1 cellular context compared by ENCODE assay signal in the genomic region with DNA sequence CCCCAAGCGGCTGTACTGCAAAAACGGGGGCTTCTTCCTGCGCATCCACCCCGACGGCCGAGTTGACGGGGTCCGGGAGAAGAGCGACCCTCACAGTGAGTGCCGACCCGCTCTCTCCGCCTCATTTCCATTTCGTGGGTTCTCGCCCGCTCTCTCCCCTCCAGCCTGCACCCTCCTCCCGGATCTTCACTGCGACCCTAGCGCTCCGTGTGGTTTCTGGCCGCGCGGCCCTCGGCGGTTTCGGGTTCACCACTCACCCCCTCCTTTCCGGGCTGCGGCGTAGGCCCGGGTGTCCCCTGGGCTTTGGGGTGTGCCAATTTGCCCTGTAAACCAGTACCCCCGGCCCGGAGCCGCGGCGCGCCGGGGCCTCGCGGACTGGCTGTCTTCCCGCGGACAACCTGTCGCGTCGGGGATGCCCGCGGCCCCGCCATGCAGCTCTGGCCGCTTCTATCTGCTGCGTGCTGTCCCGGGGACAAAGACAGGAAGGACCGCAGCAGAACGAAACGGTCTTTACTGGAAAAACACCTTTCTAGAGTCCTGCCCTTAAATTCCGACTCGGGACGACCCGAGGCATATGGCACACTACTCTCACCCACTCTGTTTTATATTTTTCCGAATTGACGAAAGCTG.
TF ChIP-seq lines count a peak whose summit lies in the region.

No MANE protein-coding gene starts in this region.

TF ChIP-seq in K562, 482 proteins besides CTCF, POLR2A, EP300 and RAD21 (continued from another document and continues in another):
- TF ChIP-seq, protein P1, sequence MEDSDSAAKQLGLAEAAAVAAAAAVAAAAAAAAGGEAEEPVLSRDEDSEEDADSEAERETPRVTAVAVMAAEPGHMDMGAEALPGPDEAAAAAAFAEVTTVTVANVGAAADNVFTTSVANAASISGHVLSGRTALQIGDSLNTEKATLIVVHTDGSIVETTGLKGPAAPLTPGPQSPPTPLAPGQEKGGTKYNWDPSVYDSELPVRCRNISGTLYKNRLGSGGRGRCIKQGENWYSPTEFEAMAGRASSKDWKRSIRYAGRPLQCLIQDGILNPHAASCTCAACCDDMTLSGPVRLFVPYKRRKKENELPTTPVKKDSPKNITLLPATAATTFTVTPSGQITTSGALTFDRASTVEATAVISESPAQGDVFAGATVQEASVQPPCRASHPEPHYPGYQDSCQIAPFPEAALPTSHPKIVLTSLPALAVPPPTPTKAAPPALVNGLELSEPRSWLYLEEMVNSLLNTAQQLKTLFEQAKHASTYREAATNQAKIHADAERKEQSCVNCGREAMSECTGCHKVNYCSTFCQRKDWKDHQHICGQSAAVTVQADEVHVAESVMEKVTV (CRISPR knock-in tag; IDR thresholded peaks at IDR 0.05): no peak
- no peak for TF ChIP-seq JUND (IDR thresholded peaks at IDR 0.05; ENCODE audit: borderline replicate concordance, low read depth, low read length)
- no peak for TF ChIP-seq JUND (tag; IDR thresholded peaks at IDR 0.05; ENCODE audit: borderline replicate concordance, low read depth, low read length)
- TF ChIP-seq PTBP1 (IDR thresholded peaks at IDR 0.05; ENCODE audit: low read depth, low read length): no peak
- TF ChIP-seq, protein P2, sequence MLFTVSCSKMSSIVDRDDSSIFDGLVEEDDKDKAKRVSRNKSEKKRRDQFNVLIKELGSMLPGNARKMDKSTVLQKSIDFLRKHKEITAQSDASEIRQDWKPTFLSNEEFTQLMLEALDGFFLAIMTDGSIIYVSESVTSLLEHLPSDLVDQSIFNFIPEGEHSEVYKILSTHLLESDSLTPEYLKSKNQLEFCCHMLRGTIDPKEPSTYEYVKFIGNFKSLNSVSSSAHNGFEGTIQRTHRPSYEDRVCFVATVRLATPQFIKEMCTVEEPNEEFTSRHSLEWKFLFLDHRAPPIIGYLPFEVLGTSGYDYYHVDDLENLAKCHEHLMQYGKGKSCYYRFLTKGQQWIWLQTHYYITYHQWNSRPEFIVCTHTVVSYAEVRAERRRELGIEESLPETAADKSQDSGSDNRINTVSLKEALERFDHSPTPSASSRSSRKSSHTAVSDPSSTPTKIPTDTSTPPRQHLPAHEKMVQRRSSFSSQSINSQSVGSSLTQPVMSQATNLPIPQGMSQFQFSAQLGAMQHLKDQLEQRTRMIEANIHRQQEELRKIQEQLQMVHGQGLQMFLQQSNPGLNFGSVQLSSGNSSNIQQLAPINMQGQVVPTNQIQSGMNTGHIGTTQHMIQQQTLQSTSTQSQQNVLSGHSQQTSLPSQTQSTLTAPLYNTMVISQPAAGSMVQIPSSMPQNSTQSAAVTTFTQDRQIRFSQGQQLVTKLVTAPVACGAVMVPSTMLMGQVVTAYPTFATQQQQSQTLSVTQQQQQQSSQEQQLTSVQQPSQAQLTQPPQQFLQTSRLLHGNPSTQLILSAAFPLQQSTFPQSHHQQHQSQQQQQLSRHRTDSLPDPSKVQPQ (CRISPR knock-in tag; IDR thresholded peaks at IDR 0.05; ENCODE audit: borderline replicate concordance): no peak
- TF ChIP-seq CBFB (CRISPR knock-in tag; IDR thresholded peaks at IDR 0.05): peak; percentile 90
- peak; percentile 42; the same call in 1 of the 2 replicates for TF ChIP-seq EP400 (IDR thresholded peaks at IDR 0.05)
- TF ChIP-seq, protein P3, sequence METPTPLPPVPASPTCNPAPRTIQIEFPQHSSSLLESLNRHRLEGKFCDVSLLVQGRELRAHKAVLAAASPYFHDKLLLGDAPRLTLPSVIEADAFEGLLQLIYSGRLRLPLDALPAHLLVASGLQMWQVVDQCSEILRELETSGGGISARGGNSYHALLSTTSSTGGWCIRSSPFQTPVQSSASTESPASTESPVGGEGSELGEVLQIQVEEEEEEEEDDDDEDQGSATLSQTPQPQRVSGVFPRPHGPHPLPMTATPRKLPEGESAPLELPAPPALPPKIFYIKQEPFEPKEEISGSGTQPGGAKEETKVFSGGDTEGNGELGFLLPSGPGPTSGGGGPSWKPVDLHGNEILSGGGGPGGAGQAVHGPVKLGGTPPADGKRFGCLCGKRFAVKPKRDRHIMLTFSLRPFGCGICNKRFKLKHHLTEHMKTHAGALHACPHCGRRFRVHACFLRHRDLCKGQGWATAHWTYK (CRISPR knock-in tag; IDR thresholded peaks at IDR 0.05): 0 out of 2 replicates have a peak, but pooled peaks have one; percentile 36
- TF ChIP-seq TCF7 (IDR thresholded peaks at IDR 0.05; ENCODE audit: borderline replicate concordance): no peak
- TF ChIP-seq ZNF431 (CRISPR knock-in tag; IDR thresholded peaks at IDR 0.05): no peak
- TF ChIP-seq ZNF24 (IDR thresholded peaks at IDR 0.05): no peak
- TF ChIP-seq RBFOX2 (IDR thresholded peaks at IDR 0.05; ENCODE audit: low read depth, low read length): peak; percentile 87
- TF ChIP-seq HSF4 (CRISPR knock-in tag; IDR thresholded peaks at IDR 0.05; ENCODE audit: borderline replicate concordance): no peak
- TF ChIP-seq SAFB (IDR thresholded peaks at IDR 0.05; ENCODE audit: borderline replicate concordance, low read depth, low read length): no peak
- TF ChIP-seq, protein P4, sequence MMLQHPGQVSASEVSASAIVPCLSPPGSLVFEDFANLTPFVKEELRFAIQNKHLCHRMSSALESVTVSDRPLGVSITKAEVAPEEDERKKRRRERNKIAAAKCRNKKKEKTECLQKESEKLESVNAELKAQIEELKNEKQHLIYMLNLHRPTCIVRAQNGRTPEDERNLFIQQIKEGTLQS (IDR thresholded peaks at IDR 0.05): no peak
- TF ChIP-seq, protein P4 (CRISPR knock-in tag; conservative IDR thresholded peaks at IDR 0.05): peak; percentile 49; the same call in 1 of the 2 replicates
- TF ChIP-seq, protein P5, sequence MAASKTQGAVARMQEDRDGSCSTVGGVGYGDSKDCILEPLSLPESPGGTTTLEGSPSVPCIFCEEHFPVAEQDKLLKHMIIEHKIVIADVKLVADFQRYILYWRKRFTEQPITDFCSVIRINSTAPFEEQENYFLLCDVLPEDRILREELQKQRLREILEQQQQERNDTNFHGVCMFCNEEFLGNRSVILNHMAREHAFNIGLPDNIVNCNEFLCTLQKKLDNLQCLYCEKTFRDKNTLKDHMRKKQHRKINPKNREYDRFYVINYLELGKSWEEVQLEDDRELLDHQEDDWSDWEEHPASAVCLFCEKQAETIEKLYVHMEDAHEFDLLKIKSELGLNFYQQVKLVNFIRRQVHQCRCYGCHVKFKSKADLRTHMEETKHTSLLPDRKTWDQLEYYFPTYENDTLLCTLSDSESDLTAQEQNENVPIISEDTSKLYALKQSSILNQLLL (CRISPR knock-in tag; IDR thresholded peaks at IDR 0.05; ENCODE audit: borderline replicate concordance): no peak
- TF ChIP-seq PCBP2 (IDR thresholded peaks at IDR 0.05; ENCODE audit: low read depth, low read length, poor library complexity, severe bottlenecking): no peak
- TF ChIP-seq SMARCA5 (IDR thresholded peaks at IDR 0.05): no peak
- no peak for TF ChIP-seq COPS2 (conservative IDR thresholded peaks at IDR 0.05)
- TF ChIP-seq, protein P6, sequence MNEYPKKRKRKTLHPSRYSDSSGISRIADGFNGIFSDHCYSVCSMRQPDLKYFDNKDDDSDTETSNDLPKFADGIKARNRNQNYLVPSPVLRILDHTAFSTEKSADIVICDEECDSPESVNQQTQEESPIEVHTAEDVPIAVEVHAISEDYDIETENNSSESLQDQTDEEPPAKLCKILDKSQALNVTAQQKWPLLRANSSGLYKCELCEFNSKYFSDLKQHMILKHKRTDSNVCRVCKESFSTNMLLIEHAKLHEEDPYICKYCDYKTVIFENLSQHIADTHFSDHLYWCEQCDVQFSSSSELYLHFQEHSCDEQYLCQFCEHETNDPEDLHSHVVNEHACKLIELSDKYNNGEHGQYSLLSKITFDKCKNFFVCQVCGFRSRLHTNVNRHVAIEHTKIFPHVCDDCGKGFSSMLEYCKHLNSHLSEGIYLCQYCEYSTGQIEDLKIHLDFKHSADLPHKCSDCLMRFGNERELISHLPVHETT (CRISPR knock-in tag; conservative IDR thresholded peaks at IDR 0.05 in 1 of 2, IDR thresholded peaks at IDR 0.05 in 1 of 2): no peak
- no peak for TF ChIP-seq RCOR1 (IDR thresholded peaks at IDR 0.05; ENCODE audit: borderline replicate concordance in 1 of 2, low read depth in 2 of 2, low read length in 2 of 2)
- TF ChIP-seq ZFPM2 (CRISPR knock-in tag; IDR thresholded peaks at IDR 0.05): no peak
- TF ChIP-seq ZNF764 (CRISPR knock-in tag; IDR thresholded peaks at IDR 0.05; ENCODE audit: low read depth): no peak
- no peak for TF ChIP-seq ZNF707 (CRISPR knock-in tag; conservative IDR thresholded peaks at IDR 0.05)
- TF ChIP-seq FOXA1 (IDR thresholded peaks at IDR 0.05; ENCODE audit: borderline replicate concordance): no peak
- TF ChIP-seq DDX20 (tag; IDR thresholded peaks at IDR 0.05; ENCODE audit: low read depth): no peak
- no peak for TF ChIP-seq ELF4 (CRISPR knock-in tag; IDR thresholded peaks at IDR 0.05)
- TF ChIP-seq, protein P7, sequence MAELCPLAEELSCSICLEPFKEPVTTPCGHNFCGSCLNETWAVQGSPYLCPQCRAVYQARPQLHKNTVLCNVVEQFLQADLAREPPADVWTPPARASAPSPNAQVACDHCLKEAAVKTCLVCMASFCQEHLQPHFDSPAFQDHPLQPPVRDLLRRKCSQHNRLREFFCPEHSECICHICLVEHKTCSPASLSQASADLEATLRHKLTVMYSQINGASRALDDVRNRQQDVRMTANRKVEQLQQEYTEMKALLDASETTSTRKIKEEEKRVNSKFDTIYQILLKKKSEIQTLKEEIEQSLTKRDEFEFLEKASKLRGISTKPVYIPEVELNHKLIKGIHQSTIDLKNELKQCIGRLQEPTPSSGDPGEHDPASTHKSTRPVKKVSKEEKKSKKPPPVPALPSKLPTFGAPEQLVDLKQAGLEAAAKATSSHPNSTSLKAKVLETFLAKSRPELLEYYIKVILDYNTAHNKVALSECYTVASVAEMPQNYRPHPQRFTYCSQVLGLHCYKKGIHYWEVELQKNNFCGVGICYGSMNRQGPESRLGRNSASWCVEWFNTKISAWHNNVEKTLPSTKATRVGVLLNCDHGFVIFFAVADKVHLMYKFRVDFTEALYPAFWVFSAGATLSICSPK (IDR thresholded peaks at IDR 0.05; ENCODE audit: borderline replicate concordance): no peak
- TF ChIP-seq ZEB2 (IDR thresholded peaks at IDR 0.05): no peak
- TF ChIP-seq CHCHD3 (CRISPR knock-in tag; IDR thresholded peaks at IDR 0.05): no peak
- TF ChIP-seq TRIM24 (IDR thresholded peaks at IDR 0.05): no peak; a peak in 1 of 4 replicates
- TF ChIP-seq MTA3 (IDR thresholded peaks at IDR 0.05; ENCODE audit: borderline replicate concordance): peak; percentile 18; the same call in 1 of the 2 replicates
- TF ChIP-seq KDM2B (CRISPR knock-in tag; IDR thresholded peaks at IDR 0.05): peak; percentile 53; the same call in 1 of the 2 replicates
- peak; percentile 76; the same call in 1 of the 2 replicates for TF ChIP-seq ZBTB7A (IDR thresholded peaks at IDR 0.05; ENCODE audit: borderline replicate concordance, control insufficient read depth, low read depth, low read length)
- TF ChIP-seq, protein P8, sequence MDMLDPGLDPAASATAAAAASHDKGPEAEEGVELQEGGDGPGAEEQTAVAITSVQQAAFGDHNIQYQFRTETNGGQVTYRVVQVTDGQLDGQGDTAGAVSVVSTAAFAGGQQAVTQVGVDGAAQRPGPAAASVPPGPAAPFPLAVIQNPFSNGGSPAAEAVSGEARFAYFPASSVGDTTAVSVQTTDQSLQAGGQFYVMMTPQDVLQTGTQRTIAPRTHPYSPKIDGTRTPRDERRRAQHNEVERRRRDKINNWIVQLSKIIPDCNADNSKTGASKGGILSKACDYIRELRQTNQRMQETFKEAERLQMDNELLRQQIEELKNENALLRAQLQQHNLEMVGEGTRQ (CRISPR knock-in tag; IDR thresholded peaks at IDR 0.05): no peak
- no peak for TF ChIP-seq MBD2 (IDR thresholded peaks at IDR 0.05; ENCODE audit: borderline replicate concordance, low read depth)
- no peak for TF ChIP-seq ZNF274 (IDR thresholded peaks at IDR 0.05; ENCODE audit: borderline replicate concordance, low read depth, low read length)
